ENCODE assay signal across 1 cellular context in genomic region chr9:114038724-114039313, GRCh38.
TF ChIP-seq lines count a peak whose summit lies in the region.

No MANE protein-coding gene starts in this region.

TF ChIP-seq in H1, 55 proteins besides CTCF, POLR2A, EP300 and RAD21:
- TF ChIP-seq ATF2 (IDR thresholded peaks at IDR 0.05; ENCODE audit: low read length) = no peak
- TF ChIP-seq KDM1A (IDR thresholded peaks at IDR 0.05; ENCODE audit: borderline replicate concordance, low read length) = peak; percentile 78
TF ChIP-seq in H1: peak in this region for 1.
